ENCODE assay signal across 11 cellular contexts in genomic region chr15:59611277-59612260, GRCh38. TPM values are rescaled to one million over a fixed set of nuclear protein-coding genes. Genes with fewer than 3 reads are reported as not detected.
DNase-seq lines count a peak whose midpoint lies in the region; ATAC-seq, FAIRE-seq and TF ChIP-seq lines count a peak whose summit lies in the region.
"Had no signal": no experiment of that assay in that cellular context is flagged by ENCODE, and none has a peak within 500 bp of the region (broad histone marks: within the 10 kb centered on the region; RNA-seq: fewer than 3 reads in every experiment).

TSS of gene GCNT3 (plus strand) at chr15:59611783. CDS start at chr15:59618239, 6,456 bp downstream.

- POLR2A ChIA-PET in PC-9 (lab: Charles Lee; ENCODE audit: unreplicated experiment): no interaction called here

- ATAC-seq in pancreas (peak; percentile 53 to 92 (median 88)), HG02970 (IDR thresholded peaks at IDR 0.05; ENCODE audit: low FRiP score, unreplicated experiment) (no peak)

- peaks cover 28% of the 10 kb centered on the region for H3K4me1 ChIP-seq in PC-9 (replicated peaks; ENCODE audit: insufficient read depth)
- H3K4me1 ChIP-seq in pancreas: no peaks in the 10 kb centered on the region

- no peaks in the 10 kb centered on the region for H3K27me3 ChIP-seq in PC-9 (ENCODE audit: insufficient read depth, low read depth)
- H3K27me3 ChIP-seq in pancreas: no peaks in the 10 kb centered on the region

- TF ChIP-seq CTCF in PC-9 (conservative IDR thresholded peaks at IDR 0.05) (no peak), pancreas (IDR thresholded peaks at IDR 0.05) (no peak)

- DNase-seq in GM19239 (ENCODE audit: insufficient read length, low spot score) (peak; percentile 37), PC-9 (peak in 1 of 2 experiments; percentile 60), fibroblast of gingiva (ENCODE audit: low read depth) (peak; percentile 60), pancreas (peak in 1 of 6 donors; percentile 29), NCI-H82 (lab: John Stamatoyannopoulos, UW) (no peak), caudate nucleus (lab: John Stamatoyannopoulos, UW) (no peak)
- DNase-seq in activated T-cell treated with anti-CD3 and anti-CD28 coated beads, Interleukin-2, amount 50 U/mL, for 24 hours: no peak
- DNase-seq: activated CD4-positive, alpha-beta T cell treated with anti-CD3 and anti-CD28 coated beads for 1 hour; DND-41 had no signal

- peak within 1 kb of the TSS; percentile 62 for H3K4me2 ChIP-seq in PC-9

- H3K4me3 Mint-ChIP-seq in activated T-cell treated with anti-CD3 and anti-CD28 coated beads, Interleukin-2, amount 50 U/mL, for 24 hours: no peak within 1 kb of the TSS

- H3K9me2 ChIP-seq in PC-9 (ENCODE audit: insufficient read depth): no peaks in the 10 kb centered on the region

- CTCF ChIA-PET in PC-9 (lab: Charles Lee): interaction anchor here (0.5 to 1.4 kb wide), 2 partner anchors 60 to 79 kb away, joined by 3 read pairs; no protein-coding TSS in a partner anchor

- H3K27ac ChIP-seq in PC-9: peak within 1 kb of the TSS; percentile 75
- H3K27ac ChIP-seq in pancreas: peak within 1 kb of the TSS in 1 of 4 donors; percentile 32
- no peak within 1 kb of the TSS for H3K27ac ChIP-seq in caudate nucleus (ENCODE audit: low read depth, low read length)

- H4K20me1 ChIP-seq in PC-9 (ENCODE audit: insufficient read depth): no peaks in the 10 kb centered on the region

- H3K9me3 Mint-ChIP-seq in activated T-cell treated with anti-CD3 and anti-CD28 coated beads, Interleukin-2, amount 50 U/mL, for 24 hours: no peaks in the 10 kb centered on the region

- FAIRE-seq in GM19239 (lab: Jason Lieb, UNC) (peak; percentile 55), pancreas (lab: Jason Lieb, UNC) (no peak)

- H3K9me3 ChIP-seq in PC-9 (ENCODE audit: insufficient read depth, low read depth): no peaks in the 10 kb centered on the region
- H3K9me3 ChIP-seq in pancreas: no peaks in the 10 kb centered on the region

- BruUV-seq in PC-9 (replicated peaks; lab: Mats Ljungman, UMichigan): no TSS peak

- no peak within 1 kb of the TSS for H3K27ac Mint-ChIP-seq in activated T-cell treated with anti-CD3 and anti-CD28 coated beads, Interleukin-2, amount 50 U/mL, for 24 hours

- H3K79me2 ChIP-seq in PC-9 (ENCODE audit: low read depth): no peaks in the 10 kb centered on the region

- peaks cover 4% of the 10 kb centered on the region; the same call in 1 of the 2 replicates for H3F3A ChIP-seq in PC-9 (ENCODE audit: insufficient read depth, low read depth)

- intact Hi-C loops in PC-9 (cut with micrococcal nuclease; ENCODE audit: unreplicated experiment): no loop called here
- intact Hi-C loops in pancreas (cut with DNase I): no loop called here

- H3K27me3 Mint-ChIP-seq in activated T-cell treated with anti-CD3 and anti-CD28 coated beads, Interleukin-2, amount 50 U/mL, for 24 hours: peaks cover 18% of the 10 kb centered on the region

- H2AFZ ChIP-seq in PC-9: no peak within 1 kb of the TSS

- no peaks in the 10 kb centered on the region for H3K36me3 Mint-ChIP-seq in activated T-cell treated with anti-CD3 and anti-CD28 coated beads, Interleukin-2, amount 50 U/mL, for 24 hours (ENCODE audit: low read depth)

- H3K4me1 Mint-ChIP-seq in activated T-cell treated with anti-CD3 and anti-CD28 coated beads, Interleukin-2, amount 50 U/mL, for 24 hours (ENCODE audit: low read depth): peaks cover 4% of the 10 kb centered on the region

- H3K4me3 ChIP-seq in PC-9: no peak within 1 kb of the TSS; the same call in 1 of the 2 replicates
- H3K4me3 ChIP-seq in pancreas: peak within 1 kb of the TSS in 1 of 4 donors; percentile 8

- WGBS in pancreas, 2 donors: 52 to 53% methylated on average over 8 of the region's 8 CpGs

- H3K36me3 ChIP-seq in PC-9 (ENCODE audit: low read depth): no peaks in the 10 kb centered on the region
- no peaks in the 10 kb centered on the region for H3K36me3 ChIP-seq in pancreas

RNA-seq across cellular contexts. Expression of gene GCNT3, which starts in this region (rescaled TPM):
- total RNA-seq in PC-9 (2021): 0.52 and 0.80 TPM in 2 replicates
- total RNA-seq in pancreas: 1 to 10 TPM; 1.2 to 8.6 (median 2.5) TPM
- polyA plus RNA-seq in pancreas: 1 to 10 TPM in 1 of 2 donors, under 1 TPM in 1; 0.27 to 2.5 TPM
- total RNA-seq: lung microvascular endothelial cell had no signal

Comparison
In these comparisons a context has a peak if more than half of its experiments do, and no peak if none do; other contexts are left out.
1. DNase-seq: peak in GM19239 (single experiment) and fibroblast of gingiva (single experiment); none in NCI-H82 (single experiment), activated T-cell treated with anti-CD3 and anti-CD28 coated beads, Interleukin-2, amount 50 U/mL, for 24 hours (single experiment) and caudate nucleus (0 of 61).